20 cellular contexts compared by ENCODE assay signal in the genomic region with DNA sequence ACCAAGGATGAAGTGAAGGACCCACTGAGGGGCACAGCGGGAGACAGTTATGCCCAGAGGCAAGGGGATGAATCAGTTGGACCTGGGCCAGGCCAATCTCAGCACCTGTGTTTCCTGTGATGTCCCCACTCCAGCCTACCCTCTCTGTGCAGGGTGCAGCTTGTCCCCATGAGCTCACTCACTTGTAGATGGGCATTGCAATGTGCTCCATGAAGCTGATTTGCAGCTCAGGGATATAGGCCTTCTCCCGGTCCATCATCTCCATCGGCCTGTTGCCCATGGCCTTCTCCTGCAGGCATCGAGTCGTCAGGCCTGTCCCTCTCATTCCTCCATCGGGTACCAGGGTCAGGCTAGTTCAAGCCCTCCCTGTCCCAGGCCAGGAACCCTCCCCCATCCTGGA.
DNase-seq lines count a peak whose midpoint lies in the region; FAIRE-seq and TF ChIP-seq lines count a peak whose summit lies in the region.
"Had no signal": no experiment of that assay in that cellular context is flagged by ENCODE, and none has a peak within 500 bp of the region (broad histone marks: within the 10 kb centered on the region; RNA-seq: fewer than 3 reads in every experiment).

No MANE protein-coding gene starts in this region.

- H3K4me3 ChIP-seq in coronary artery: no peak overlapping the region
- no peak overlapping the region for H3K4me3 ChIP-seq in spleen
- no peak overlapping the region for H3K4me3 ChIP-seq in kidney (ENCODE audit: low read length in 2 of 2)
- H3K4me3 ChIP-seq: A549 had no signal

- DNase-seq in activated naive CD4-positive, alpha-beta T cell treated with anti-CD3 and anti-CD28 coated beads, Interleukin-2, amount 10 ng/mL, durations not matched to agents 7 days and 5 days: no peak
- DNase-seq in GM12892 (ENCODE audit: insufficient read length): peak; percentile 1
- peak; percentile 45 for DNase-seq in coronary artery (ENCODE audit: low spot score)
- DNase-seq in spleen: peak; percentile 43
- no peak for DNase-seq in activated CD4-positive, alpha-beta T cell treated with anti-CD3 and anti-CD28 coated beads for 1 hour
- no peak for DNase-seq in kidney
- DNase-seq: C1 segment of cervical spinal cord, DND-41, GOT3, HFFc6, KG1, NCI-H1417 treated with DMSO at 0.1 percent for 48 hours, NCI-H1930, NCI-H82, SHP77 had no signal

- H3K27me3 ChIP-seq in spleen (replicated peaks in 1 of 7): peaks cover 0 to 9% (median 0%) of the 10 kb centered on the region in 7 donors

- H3K9me3 ChIP-seq in spleen (no peaks in the 10 kb centered on the region), kidney (ENCODE audit: control insufficient read depth in 1 of 2, low read length in 2 of 2) (no peaks in the 10 kb centered on the region)
- H3K9me3 ChIP-seq: A549 had no signal

- H3K4me3 Mint-ChIP-seq in activated naive CD4-positive, alpha-beta T cell treated with anti-CD3 and anti-CD28 coated beads, Interleukin-2, amount 50 U/mL, for 24 hours: no peak overlapping the region
- no peak overlapping the region for H3K4me3 Mint-ChIP-seq in activated naive CD4-positive, alpha-beta T cell treated with anti-CD3 and anti-CD28 coated beads, Interleukin-2, amount 10 ng/mL, durations not matched to agents 7 days and 5 days
- H3K4me3 Mint-ChIP-seq: HFFc6 had no signal

- H3K27me3 Mint-ChIP-seq in activated naive CD4-positive, alpha-beta T cell treated with anti-CD3 and anti-CD28 coated beads, Interleukin-2, amount 50 U/mL, for 24 hours: peaks cover 4% of the 10 kb centered on the region
- H3K27me3 Mint-ChIP-seq in activated naive CD4-positive, alpha-beta T cell treated with anti-CD3 and anti-CD28 coated beads, Interleukin-2, amount 10 ng/mL, durations not matched to agents 7 days and 5 days: peaks cover 52% of the 10 kb centered on the region

- H3K27ac ChIP-seq in coronary artery (no peak overlapping the region), spleen (no peak overlapping the region), kidney (ENCODE audit: low read depth in 2 of 2, low read length in 2 of 2) (no peak overlapping the region)
- H3K27ac ChIP-seq: A549 had no signal

- H3K36me3 Mint-ChIP-seq in activated naive CD4-positive, alpha-beta T cell treated with anti-CD3 and anti-CD28 coated beads, Interleukin-2, amount 50 U/mL, for 24 hours: no peaks in the 10 kb centered on the region
- H3K36me3 Mint-ChIP-seq in activated naive CD4-positive, alpha-beta T cell treated with anti-CD3 and anti-CD28 coated beads, Interleukin-2, amount 10 ng/mL, durations not matched to agents 7 days and 5 days: no peaks in the 10 kb centered on the region

- no peak for TF ChIP-seq POLR2A in GM12892 (IDR thresholded peaks at IDR 0.05; ENCODE audit: low read depth, low read length)
- TF ChIP-seq POLR2A in spleen (IDR thresholded peaks at IDR 0.05): no peak

- CTCF ChIA-PET in activated naive CD4-positive, alpha-beta T cell treated with anti-CD3 and anti-CD28 coated beads, Interleukin-2, amount 10 ng/mL, durations not matched to agents 7 days and 5 days (lab: Charles Lee): interaction anchor here (1.1 to 1.6 kb wide), 3 partner anchors 8 to 107 kb away, joined by 3 to 8 read pairs (median 7); no protein-coding TSS in a partner anchor

- H3K9me3 Mint-ChIP-seq in activated naive CD4-positive, alpha-beta T cell treated with anti-CD3 and anti-CD28 coated beads, Interleukin-2, amount 50 U/mL, for 24 hours: no peaks in the 10 kb centered on the region
- H3K9me3 Mint-ChIP-seq in activated naive CD4-positive, alpha-beta T cell treated with anti-CD3 and anti-CD28 coated beads, Interleukin-2, amount 10 ng/mL, durations not matched to agents 7 days and 5 days: no peaks in the 10 kb centered on the region
- H3K9me3 Mint-ChIP-seq: HFFc6 had no signal

- WGBS in spleen, 5 donors: 84 to 91% (median 89%) methylated on average over 6 of the region's 6 CpGs

- H3K27ac Mint-ChIP-seq in activated naive CD4-positive, alpha-beta T cell treated with anti-CD3 and anti-CD28 coated beads, Interleukin-2, amount 50 U/mL, for 24 hours: peak overlapping the region; percentile 46
- no peak overlapping the region for H3K27ac Mint-ChIP-seq in activated naive CD4-positive, alpha-beta T cell treated with anti-CD3 and anti-CD28 coated beads, Interleukin-2, amount 10 ng/mL, durations not matched to agents 7 days and 5 days
- H3K27ac Mint-ChIP-seq: HFFc6 had no signal

- H3K9ac ChIP-seq in kidney (ENCODE audit: low read length in 2 of 2): no peak overlapping the region

- FAIRE-seq in GM12892 (lab: Jason Lieb, UNC) (no peak), kidney (lab: Jason Lieb, UNC) (no peak)
- FAIRE-seq: A549, G401.6, GM18507, HepG2 had no signal

- H3K4me1 ChIP-seq in spleen (peaks cover 0 to 19% (median 3%) of the 10 kb centered on the region in 6 donors), kidney (ENCODE audit: control insufficient read depth in 1 of 2, insufficient read depth in 1 of 2, low read depth in 1 of 2, low read length in 2 of 2) (no peaks in the 10 kb centered on the region)

- H3K36me3 ChIP-seq in spleen (peaks cover 0 to 82% (median 33%) of the 10 kb centered on the region in 6 donors), kidney (ENCODE audit: control insufficient read depth in 1 of 2, insufficient read depth in 2 of 2, low read length in 2 of 2) (no peaks in the 10 kb centered on the region)

- intact Hi-C loops in spleen (cut with DNase I; ENCODE audit: low total_unique reads): no loop called here
- intact Hi-C loops in kidney (cut with DNase I): no loop called here

- H3K4me1 Mint-ChIP-seq in activated naive CD4-positive, alpha-beta T cell treated with anti-CD3 and anti-CD28 coated beads, Interleukin-2, amount 50 U/mL, for 24 hours: peaks cover 4% of the 10 kb centered on the region
- H3K4me1 Mint-ChIP-seq in activated naive CD4-positive, alpha-beta T cell treated with anti-CD3 and anti-CD28 coated beads, Interleukin-2, amount 10 ng/mL, durations not matched to agents 7 days and 5 days: peaks cover 2% of the 10 kb centered on the region

- TF ChIP-seq CTCF in coronary artery (IDR thresholded peaks at IDR 0.05) (no peak), spleen (IDR thresholded peaks at IDR 0.05 in 8 of 11, conservative IDR thresholded peaks at IDR 0.05 in 3 of 11) (no peak), kidney (IDR thresholded peaks at IDR 0.05; ENCODE audit: borderline replicate concordance, extremely low read depth, insufficient read depth) (no peak)

Comparison
In these comparisons a context has a peak if more than half of its experiments do, and no peak if none do; other contexts are left out.
1. DNase-seq: peak in GM12892 (single experiment), coronary artery (single experiment) and spleen (single experiment); none in activated naive CD4-positive, alpha-beta T cell treated with anti-CD3 and anti-CD28 coated beads, Interleukin-2, amount 10 ng/mL, durations not matched to agents 7 days and 5 days (single experiment), activated CD4-positive, alpha-beta T cell treated with anti-CD3 and anti-CD28 coated beads for 1 hour (single experiment) and kidney (single experiment).